ENCODE assay signal across 8 cellular contexts in the genomic region with DNA sequence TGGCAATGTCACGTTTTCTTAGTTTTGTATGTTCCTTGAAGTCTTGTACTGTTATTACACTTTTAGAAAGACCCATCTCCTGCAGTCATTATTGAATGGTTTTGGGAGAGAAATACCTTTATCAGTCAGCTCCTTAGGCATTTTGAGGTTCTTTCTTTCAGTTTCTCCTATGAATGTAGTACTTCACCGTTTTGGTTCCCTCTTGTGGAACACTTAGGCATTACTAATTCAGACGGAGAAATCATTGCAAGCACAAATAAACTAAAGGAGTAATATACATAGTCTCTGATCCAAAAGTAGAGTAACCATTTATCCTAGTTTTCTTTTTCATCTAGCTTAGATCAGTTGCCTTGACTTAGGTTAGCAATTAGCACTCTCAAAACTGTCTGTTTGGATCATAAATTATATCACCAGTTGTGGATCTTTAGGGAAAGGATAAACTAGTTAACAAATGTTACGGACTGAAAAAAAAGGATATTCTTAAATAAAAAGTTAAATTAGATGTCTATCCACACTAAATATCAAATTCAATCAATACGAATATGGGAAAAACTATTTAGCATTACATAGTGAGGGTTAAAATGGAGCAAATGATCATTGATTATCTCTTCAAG.
DNase-seq lines count a peak whose midpoint lies in the region; ATAC-seq lines count a peak whose summit lies in the region.

No MANE protein-coding gene starts in this region.

- H4K5ac ChIP-seq in mesendoderm (ENCODE audit: low read length), result no peak overlapping the region

- no peak overlapping the region for H3K18ac ChIP-seq in mesendoderm (ENCODE audit: low read length)

- H3K27me3 ChIP-seq in mesendoderm (ENCODE audit: insufficient read depth, low read length, poor library complexity), result no peaks in the 10 kb centered on the region

- no peak overlapping the region for H3K4me3 ChIP-seq in mesendoderm (ENCODE audit: low read length)

- DNase-seq in SHP77 treated with DMSO at 0.1 percent for 48 hours (lab: John Stamatoyannopoulos, UW) (peak; percentile 26), mesendoderm (peak; percentile 69), caudate nucleus (lab: John Stamatoyannopoulos, UW) (no peak), GOT3 (lab: John Stamatoyannopoulos, UW) (no peak)
- no peak for DNase-seq in effector CD8-positive, alpha-beta T cell (lab: John Stamatoyannopoulos, UW)

- H3K4ac ChIP-seq in mesendoderm (ENCODE audit: low read depth, low read length), result no peak overlapping the region

- no peak overlapping the region for H3K4me2 ChIP-seq in mesendoderm (ENCODE audit: low read length)

- no peak overlapping the region for H3K9ac ChIP-seq in mesendoderm (ENCODE audit: low read length)

- H3K36me3 ChIP-seq in mesendoderm (ENCODE audit: control insufficient read depth, insufficient read depth, low read length), result no peaks in the 10 kb centered on the region

- no peaks in the 10 kb centered on the region for H3K79me2 ChIP-seq in mesendoderm (ENCODE audit: control insufficient read depth, insufficient read depth, low read length)

- ATAC-seq in GM18867 (IDR thresholded peaks at IDR 0.05; ENCODE audit: unreplicated experiment), result peak; percentile 83
- peak; percentile 78 for ATAC-seq in HG03575 (IDR thresholded peaks at IDR 0.05; ENCODE audit: extremely low read depth, insufficient number of reproducible peaks, low FRiP score, unreplicated experiment)
- ATAC-seq in GM19035 (IDR thresholded peaks at IDR 0.05; ENCODE audit: unreplicated experiment), result no peak

- H2BK15ac ChIP-seq in mesendoderm (replicated peaks; ENCODE audit: low read depth), result no peak overlapping the region

- no CpG with 5 or more reads among the region's 5 CpGs for WGBS in mesendoderm (ENCODE audit: extremely low coverage, insufficient coverage, low lambda C conversion rate)

- H4K8ac ChIP-seq in mesendoderm (ENCODE audit: low read depth, low read length), result no peak overlapping the region

- H3K56ac ChIP-seq in mesendoderm (ENCODE audit: low read length), result no peak overlapping the region

- H3K23ac ChIP-seq in mesendoderm (ENCODE audit: low read length), result no peak overlapping the region

- no peak overlapping the region for H2BK120ac ChIP-seq in mesendoderm (ENCODE audit: low read depth, low read length)

- H2BK5ac ChIP-seq in mesendoderm (ENCODE audit: low read length), result no peak overlapping the region

- H3K79me1 ChIP-seq in mesendoderm (ENCODE audit: low read length), result no peaks in the 10 kb centered on the region

- H2AK5ac ChIP-seq in mesendoderm (ENCODE audit: low read length), result no peak overlapping the region

- no peak overlapping the region for H3K27ac ChIP-seq in mesendoderm (ENCODE audit: low read depth, low read length)
- no peak overlapping the region for H3K27ac ChIP-seq in caudate nucleus (ENCODE audit: low read depth, low read length)

- no peaks in the 10 kb centered on the region for H3K4me1 ChIP-seq in mesendoderm (ENCODE audit: control insufficient read depth, low read depth, low read length)

Comparison
In these comparisons a context has a peak if more than half of its experiments do, and no peak if none do; other contexts are left out.
1. DNase-seq: peak in SHP77 treated with DMSO at 0.1 percent for 48 hours (single experiment) and mesendoderm (single experiment); none in effector CD8-positive, alpha-beta T cell (single experiment), caudate nucleus (0 of 61) and GOT3 (single experiment).